ENCODE assay signal across 15 cellular contexts in genomic region chr6:13559251-13559650, GRCh38. TPM values are rescaled to one million over a fixed set of nuclear protein-coding genes. Genes with fewer than 3 reads are reported as not detected.
DNase-seq lines count a peak whose midpoint lies in the region; ATAC-seq and TF ChIP-seq lines count a peak whose summit lies in the region.
"Had no signal": no experiment of that assay in that cellular context is flagged by ENCODE, and none has a peak within 500 bp of the region (broad histone marks: within the 10 kb centered on the region; RNA-seq: fewer than 3 reads in every experiment).

No MANE protein-coding gene starts in this region.

- H3K4me3 ChIP-seq in breast epithelium: no peak overlapping the region
- H3K4me3 ChIP-seq in liver (ENCODE audit: low read depth in 1 of 3, low read length in 3 of 3): no peak overlapping the region
- H3K4me3 ChIP-seq: mucosa of descending colon, ovary had no signal

- TF ChIP-seq POLR2A in breast epithelium (IDR thresholded peaks at IDR 0.05): no peak

- ATAC-seq in HG02759 (IDR thresholded peaks at IDR 0.05; ENCODE audit: unreplicated experiment): no peak
- ATAC-seq: mucosa of descending colon; stimulated activated naive B cell treated with anti-CD40 and anti-IgM and Interleukin-4, amounts not matched to agents 10 μg/mL and 1 μg/mL and 100 μg/mL, for 72 hours had no signal

- H3K36me3 ChIP-seq in breast epithelium (no peaks in the 10 kb centered on the region), liver (ENCODE audit: control insufficient read depth in 4 of 4, insufficient read depth in 3 of 4, low read depth in 1 of 4, low read length in 3 of 4) (no peaks in the 10 kb centered on the region)
- H3K36me3 ChIP-seq: ovary had no signal

- DNase-seq in DMS153 treated with DMSO at 0.1 percent for 48 hours (lab: John Stamatoyannopoulos, UW; ENCODE audit: unreplicated experiment): peak; percentile 2
- DNase-seq in NCI-H2029 (lab: John Stamatoyannopoulos, UW): peak; percentile 90
- peak in 1 of 2 donors; percentile 57 for DNase-seq in breast epithelium (ENCODE audit: low spot score in 2 of 2)
- DNase-seq in SW480 (ENCODE audit: low spot score): no peak
- no peak for DNase-seq in AG08396 (ENCODE audit: low spot score)
- no peak for DNase-seq in hippocampal formation (lab: John Stamatoyannopoulos, UW)
- DNase-seq: activated CD4-positive, CD25-positive, alpha-beta regulatory T cell; activated CD8-positive, alpha-beta memory T cell treated with anti-CD3 and anti-CD28 coated beads, Interleukin-2, amount 50 U/mL, for 48 hours; activated naive CD4-positive, alpha-beta T cell treated with anti-CD3 and anti-CD28 coated beads, Interleukin-2, amount 50 U/mL, for 16 hours; mucosa of descending colon; NCI-H446 treated with DMSO at 0.1 percent for 48 hours; ovary; stimulated activated naive B cell treated with anti-CD40 and anti-IgM and Interleukin-4, amounts not matched to agents 10 μg/mL and 1 μg/mL and 100 μg/mL, for 72 hours had no signal

- H3K27ac ChIP-seq in breast epithelium (peak overlapping the region; percentile 5 to 66), liver (ENCODE audit: low read depth in 1 of 2, low read length in 2 of 2) (peak overlapping the region; percentile 85 to 95)
- H3K27ac ChIP-seq: ovary had no signal

- peak; percentile 58 to 64 for TF ChIP-seq RAD21 in liver (IDR thresholded peaks at IDR 0.05)

- no peaks in the 10 kb centered on the region for H3K4me1 ChIP-seq in breast epithelium
- H3K4me1 ChIP-seq in liver (ENCODE audit: control insufficient read depth in 4 of 4, insufficient read depth in 4 of 4, low read length in 3 of 4): peaks cover 10 to 51% (median 29%) of the 10 kb centered on the region in 4 donors

- intact Hi-C loops in breast epithelium (cut with DNase I; ENCODE audit: low total_unique reads): no loop called here

- TF ChIP-seq CTCF in breast epithelium (IDR thresholded peaks at IDR 0.05) (no peak), liver (IDR thresholded peaks at IDR 0.05; ENCODE audit: low read depth, low read length, missing input control) (no peak)

- peak overlapping the region in 1 of 2 donors; percentile 57 for H3K9ac ChIP-seq in liver (ENCODE audit: low read depth in 1 of 2, low read length in 2 of 2)

- 26% methylated on average over 3 of the region's 3 CpGs for WGBS in liver

- H3K27me3 ChIP-seq in breast epithelium: no peaks in the 10 kb centered on the region
- no peaks in the 10 kb centered on the region for H3K27me3 ChIP-seq in liver (ENCODE audit: control insufficient read depth in 4 of 4, insufficient read depth in 4 of 4, low read length in 3 of 4)
- H3K27me3 ChIP-seq: ovary had no signal

- no peaks in the 10 kb centered on the region for H3K9me3 ChIP-seq in breast epithelium
- no peaks in the 10 kb centered on the region for H3K9me3 ChIP-seq in liver (ENCODE audit: control insufficient read depth in 4 of 4, low read length in 3 of 4)
- H3K9me3 ChIP-seq: mucosa of descending colon, ovary had no signal

TF ChIP-seq in liver, 16 proteins besides CTCF, POLR2A, EP300 and RAD21:
- TF ChIP-seq ATF3 (IDR thresholded peaks at IDR 0.05) (peak; percentile 45), SP1 (IDR thresholded peaks at IDR 0.05) (peak; percentile 96), GABPA (IDR thresholded peaks at IDR 0.05 in 1 of 2, conservative IDR thresholded peaks at IDR 0.05 in 1 of 2) (peak in 1 of 2 donors; percentile 43), HNF4A (conservative IDR thresholded peaks at IDR 0.05) (peak; percentile 98 to 99), TAF1 (conservative IDR thresholded peaks at IDR 0.05) (peak; percentile 51), HNF4G (IDR thresholded peaks at IDR 0.05) (peak; percentile 82), FOXA2 (IDR thresholded peaks at IDR 0.05) (peak; percentile 45), NR2F2 (IDR thresholded peaks at IDR 0.05) (peak; percentile 83), EGR1 (IDR thresholded peaks at IDR 0.05; ENCODE audit: low read depth in 2 of 2) (peak in 1 of 2 donors; percentile 71), JUND (IDR thresholded peaks at IDR 0.05) (peak; percentile 49 to 88), RXRA (IDR thresholded peaks at IDR 0.05) (peak; percentile 94 to 97), FOXA1 (IDR thresholded peaks at IDR 0.05) (peak; percentile 49), YY1 (IDR thresholded peaks at IDR 0.05) (peak; percentile 95)
- TF ChIP-seq, protein P1, sequence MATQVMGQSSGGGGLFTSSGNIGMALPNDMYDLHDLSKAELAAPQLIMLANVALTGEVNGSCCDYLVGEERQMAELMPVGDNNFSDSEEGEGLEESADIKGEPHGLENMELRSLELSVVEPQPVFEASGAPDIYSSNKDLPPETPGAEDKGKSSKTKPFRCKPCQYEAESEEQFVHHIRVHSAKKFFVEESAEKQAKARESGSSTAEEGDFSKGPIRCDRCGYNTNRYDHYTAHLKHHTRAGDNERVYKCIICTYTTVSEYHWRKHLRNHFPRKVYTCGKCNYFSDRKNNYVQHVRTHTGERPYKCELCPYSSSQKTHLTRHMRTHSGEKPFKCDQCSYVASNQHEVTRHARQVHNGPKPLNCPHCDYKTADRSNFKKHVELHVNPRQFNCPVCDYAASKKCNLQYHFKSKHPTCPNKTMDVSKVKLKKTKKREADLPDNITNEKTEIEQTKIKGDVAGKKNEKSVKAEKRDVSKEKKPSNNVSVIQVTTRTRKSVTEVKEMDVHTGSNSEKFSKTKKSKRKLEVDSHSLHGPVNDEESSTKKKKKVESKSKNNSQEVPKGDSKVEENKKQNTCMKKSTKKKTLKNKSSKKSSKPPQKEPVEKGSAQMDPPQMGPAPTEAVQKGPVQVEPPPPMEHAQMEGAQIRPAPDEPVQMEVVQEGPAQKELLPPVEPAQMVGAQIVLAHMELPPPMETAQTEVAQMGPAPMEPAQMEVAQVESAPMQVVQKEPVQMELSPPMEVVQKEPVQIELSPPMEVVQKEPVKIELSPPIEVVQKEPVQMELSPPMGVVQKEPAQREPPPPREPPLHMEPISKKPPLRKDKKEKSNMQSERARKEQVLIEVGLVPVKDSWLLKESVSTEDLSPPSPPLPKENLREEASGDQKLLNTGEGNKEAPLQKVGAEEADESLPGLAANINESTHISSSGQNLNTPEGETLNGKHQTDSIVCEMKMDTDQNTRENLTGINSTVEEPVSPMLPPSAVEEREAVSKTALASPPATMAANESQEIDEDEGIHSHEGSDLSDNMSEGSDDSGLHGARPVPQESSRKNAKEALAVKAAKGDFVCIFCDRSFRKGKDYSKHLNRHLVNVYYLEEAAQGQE (IDR thresholded peaks at IDR 0.05): peak; percentile 84
- TF ChIP-seq, protein P2, sequence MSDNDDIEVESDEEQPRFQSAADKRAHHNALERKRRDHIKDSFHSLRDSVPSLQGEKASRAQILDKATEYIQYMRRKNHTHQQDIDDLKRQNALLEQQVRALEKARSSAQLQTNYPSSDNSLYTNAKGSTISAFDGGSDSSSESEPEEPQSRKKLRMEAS (IDR thresholded peaks at IDR 0.05): peak; percentile 81
- TF ChIP-seq, protein P3, sequence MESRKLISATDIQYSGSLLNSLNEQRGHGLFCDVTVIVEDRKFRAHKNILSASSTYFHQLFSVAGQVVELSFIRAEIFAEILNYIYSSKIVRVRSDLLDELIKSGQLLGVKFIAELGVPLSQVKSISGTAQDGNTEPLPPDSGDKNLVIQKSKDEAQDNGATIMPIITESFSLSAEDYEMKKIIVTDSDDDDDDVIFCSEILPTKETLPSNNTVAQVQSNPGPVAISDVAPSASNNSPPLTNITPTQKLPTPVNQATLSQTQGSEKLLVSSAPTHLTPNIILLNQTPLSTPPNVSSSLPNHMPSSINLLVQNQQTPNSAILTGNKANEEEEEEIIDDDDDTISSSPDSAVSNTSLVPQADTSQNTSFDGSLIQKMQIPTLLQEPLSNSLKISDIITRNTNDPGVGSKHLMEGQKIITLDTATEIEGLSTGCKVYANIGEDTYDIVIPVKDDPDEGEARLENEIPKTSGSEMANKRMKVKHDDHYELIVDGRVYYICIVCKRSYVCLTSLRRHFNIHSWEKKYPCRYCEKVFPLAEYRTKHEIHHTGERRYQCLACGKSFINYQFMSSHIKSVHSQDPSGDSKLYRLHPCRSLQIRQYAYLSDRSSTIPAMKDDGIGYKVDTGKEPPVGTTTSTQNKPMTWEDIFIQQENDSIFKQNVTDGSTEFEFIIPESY (IDR thresholded peaks at IDR 0.05): peak; percentile 82

RNA-seq across cellular contexts. Expression of gene SIRT5, which starts 15.2 kb away (rescaled TPM):
- 10 to 100 TPM; 10.2 to 20.6 (median 14.5) TPM for total RNA-seq in breast epithelium
- 10 to 100 TPM in 1 of 2 donors, 1 to 10 TPM in 1; 9.6 to 12.6 TPM for total RNA-seq in liver
- polyA plus RNA-seq in liver: 1 to 10 TPM; 7.5 to 8.1 TPM

RNA-seq across cellular contexts. Expression of gene NOL7, which starts 55.9 kb away (rescaled TPM):
- total RNA-seq in breast epithelium (10 to 100 TPM; 75.7 to 83.4 (median 80.5) TPM), liver (10 to 100 TPM; 25.6 to 43.0 TPM)
- 10 to 100 TPM; 27.1 to 34.9 TPM for polyA plus RNA-seq in liver

Comparison
In these comparisons a context has a peak if more than half of its experiments do, and no peak if none do; other contexts are left out.
1. DNase-seq: peak in DMS153 treated with DMSO at 0.1 percent for 48 hours (single experiment) and NCI-H2029 (single experiment); none in SW480 (single experiment), AG08396 (single experiment) and hippocampal formation (0 of 2).